ENCODE assay signal across 34 cellular contexts in genomic region chr11:126615819-126616218, GRCh38.
"Had no signal": no experiment of that assay in that cellular context is flagged by ENCODE, and none has a peak within 500 bp of the region (broad histone marks: within the 10 kb centered on the region; RNA-seq: fewer than 3 reads in every experiment).

No MANE protein-coding gene starts in this region.

- H3K36me3 Mint-ChIP-seq: activated CD4-positive, alpha-beta memory T cell treated with anti-CD3 and anti-CD28 coated beads for 36 hours; activated naive CD4-positive, alpha-beta T cell treated with anti-CD3 and anti-CD28 coated beads, Interleukin-2, amount 50 U/mL, for 72 hours; activated naive CD8-positive, alpha-beta T cell treated with anti-CD3 and anti-CD28 coated beads for 36 hours had no signal

- H3K9me3 Mint-ChIP-seq: activated CD4-positive, alpha-beta memory T cell treated with anti-CD3 and anti-CD28 coated beads for 36 hours; activated CD4-positive, alpha-beta T cell treated with anti-CD3 and anti-CD28 coated beads, Interleukin-2, amount 10 ng/mL, durations not matched to agents 24 days and 14 days; activated CD8-positive, alpha-beta T cell treated with anti-CD3 and anti-CD28 coated beads for 36 hours; activated naive CD4-positive, alpha-beta T cell treated with anti-CD3 and anti-CD28 coated beads for 36 hours; activated naive CD4-positive, alpha-beta T cell treated with anti-CD3 and anti-CD28 coated beads, Interleukin-2, amount 50 U/mL, for 72 hours; activated naive CD8-positive, alpha-beta T cell treated with anti-CD3 and anti-CD28 coated beads for 36 hours; activated T-cell treated with anti-CD3 and anti-CD28 coated beads, Interleukin-2, amount 50 U/mL, for 4 hours; activated T-cell treated with anti-CD3 and anti-CD28 coated beads, Interleukin-2, amount 50 U/mL, for 72 hours; activated T-helper 1 cell treated with anti-CD3 and anti-CD28 coated beads, Interleukin-12 subunit alpha, Interleukin-12 subunit beta, Interleukin-2, Interleukin-4 antibody, amounts not matched to agents 30 ng/mL and 10 ng/mL and 1 ng/mL, durations not matched to agents 14 hours and 24 hours and 36 hours; activated T-helper 17 cell treated with anti-CD3 and anti-CD28 coated beads, Interleukin-2, amount 50 U/mL, for 72 hours; T-helper 1 cell treated with Interleukin-12 subunit alpha and Interleukin-12 subunit beta and Interleukin-4 antibody, amounts not matched to agents 30 μg/mL and 1 μg/mL, for 36 hours; T-helper 2 cell treated with Interferon-gamma antibody and Interleukin-4, amounts not matched to agents 5 μg/mL and 100 μg/mL, for 36 hours had no signal

- DNase-seq: activated B cell treated with CpG ODN at 0.5 μM for 24 hours; activated CD4-positive, alpha-beta memory T cell treated with anti-CD3 and anti-CD28 coated beads for 36 hours; activated CD4-positive, alpha-beta T cell treated with anti-CD3 and anti-CD28 coated beads for 4 hours; activated CD4-positive, alpha-beta T cell treated with anti-CD3 and anti-CD28 coated beads, Interleukin-2, amount 10 ng/mL, durations not matched to agents 24 days and 14 days; activated CD4-positive, alpha-beta T cell treated with anti-CD3 and anti-CD28 coated beads, Interleukin-2, amount 50 U/mL, for 1 hour; activated CD4-positive, alpha-beta T cell treated with anti-CD3 and anti-CD28 coated beads, Interleukin-2, amount 50 U/mL, for 4 hours; activated CD4-positive, CD25-positive, alpha-beta regulatory T cell treated with anti-CD3 and anti-CD28 coated beads, Interleukin-2, amount 50 U/mL, for 72 hours; activated CD8-positive, alpha-beta memory T cell treated with anti-CD3 and anti-CD28 coated beads, Interleukin-2, amount 50 U/mL, for 4 hours; activated CD8-positive, alpha-beta T cell treated with anti-CD3 and anti-CD28 coated beads for 36 hours; activated effector memory CD4-positive, alpha-beta T cell treated with anti-CD3 and anti-CD28 coated beads, Interleukin-2, amount 50 U/mL, for 16 hours; activated gamma-delta T cell treated with Interleukin-2 at 50 U/mL for 16 hours; activated naive CD4-positive, alpha-beta T cell; activated naive CD4-positive, alpha-beta T cell treated with anti-CD3 and anti-CD28 coated beads for 36 hours; activated naive CD4-positive, alpha-beta T cell treated with anti-CD3 and anti-CD28 coated beads, Interleukin-2, amount 50 U/mL, for 16 hours; activated naive CD8-positive, alpha-beta T cell treated with anti-CD3 and anti-CD28 coated beads for 36 hours; activated T-cell treated with anti-CD3 and anti-CD28 coated beads for 4 hours; activated T-cell treated with anti-CD3 and anti-CD28 coated beads, Interleukin-2, amount 50 U/mL, for 1 hour; activated T-cell treated with anti-CD3 and anti-CD28 coated beads, Interleukin-2, amount 50 U/mL, for 4 hours; activated T-cell treated with anti-CD3 and anti-CD28 coated beads, Interleukin-2, amount 50 U/mL, for 72 hours; adrenal gland; amniotic stem cell; aorta; body of pancreas; brain microvascular endothelial cell; central memory CD4-positive, alpha-beta T cell; T-helper 2 cell; T-helper 9 cell had no signal

- H3K4me1 Mint-ChIP-seq: activated B cell treated with CpG ODN at 0.5 μM for 24 hours; activated CD4-positive, alpha-beta T cell treated with anti-CD3 and anti-CD28 coated beads, Interleukin-2, amount 10 ng/mL, durations not matched to agents 24 days and 14 days; activated naive CD8-positive, alpha-beta T cell treated with anti-CD3 and anti-CD28 coated beads for 36 hours; activated T-helper 17 cell treated with anti-CD3 and anti-CD28 coated beads, Interleukin-2, amount 50 U/mL, for 72 hours had no signal

- H3K4me3 Mint-ChIP-seq: activated B cell treated with CpG ODN at 0.5 μM for 24 hours; activated CD4-positive, alpha-beta memory T cell treated with anti-CD3 and anti-CD28 coated beads for 36 hours; activated CD4-positive, alpha-beta T cell treated with anti-CD3 and anti-CD28 coated beads, Interleukin-2, amount 10 ng/mL, durations not matched to agents 24 days and 14 days; activated CD8-positive, alpha-beta T cell treated with anti-CD3 and anti-CD28 coated beads for 36 hours; activated naive CD4-positive, alpha-beta T cell treated with anti-CD3 and anti-CD28 coated beads for 36 hours; activated naive CD8-positive, alpha-beta T cell treated with anti-CD3 and anti-CD28 coated beads for 36 hours; activated T-cell treated with anti-CD3 and anti-CD28 coated beads, Interleukin-2, amount 50 U/mL, for 4 hours; activated T-cell treated with anti-CD3 and anti-CD28 coated beads, Interleukin-2, amount 50 U/mL, for 72 hours; activated T-helper 1 cell treated with anti-CD3 and anti-CD28 coated beads, Interleukin-12 subunit alpha, Interleukin-12 subunit beta, Interleukin-2, Interleukin-4 antibody, amounts not matched to agents 30 ng/mL and 10 ng/mL and 1 ng/mL, durations not matched to agents 14 hours and 24 hours and 36 hours; activated T-helper 17 cell treated with anti-CD3 and anti-CD28 coated beads, Interleukin-2, amount 50 U/mL, for 72 hours; T-helper 1 cell treated with Interleukin-12 subunit alpha and Interleukin-12 subunit beta and Interleukin-4 antibody, amounts not matched to agents 30 μg/mL and 1 μg/mL, for 36 hours; T-helper 2 cell treated with Interferon-gamma antibody and Interleukin-4, amounts not matched to agents 5 μg/mL and 100 μg/mL, for 36 hours had no signal

- H3K4me1 ChIP-seq: adrenal gland, body of pancreas, breast epithelium had no signal

- H3K36me3 ChIP-seq: adrenal gland, brain microvascular endothelial cell, breast epithelium had no signal

- H3K4me3 ChIP-seq: adrenal gland, body of pancreas, breast epithelium had no signal

- H3K27ac Mint-ChIP-seq: activated B cell treated with CpG ODN at 0.5 μM for 24 hours; activated CD4-positive, alpha-beta memory T cell treated with anti-CD3 and anti-CD28 coated beads for 36 hours; activated CD4-positive, alpha-beta T cell treated with anti-CD3 and anti-CD28 coated beads, Interleukin-2, amount 10 ng/mL, durations not matched to agents 24 days and 14 days; activated CD8-positive, alpha-beta T cell treated with anti-CD3 and anti-CD28 coated beads for 36 hours; activated naive CD4-positive, alpha-beta T cell treated with anti-CD3 and anti-CD28 coated beads for 36 hours; activated naive CD4-positive, alpha-beta T cell treated with anti-CD3 and anti-CD28 coated beads, Interleukin-2, amount 50 U/mL, for 72 hours; activated naive CD8-positive, alpha-beta T cell treated with anti-CD3 and anti-CD28 coated beads for 36 hours; activated T-cell treated with anti-CD3 and anti-CD28 coated beads, Interleukin-2, amount 50 U/mL, for 72 hours; activated T-helper 1 cell treated with anti-CD3 and anti-CD28 coated beads, Interleukin-12 subunit alpha, Interleukin-12 subunit beta, Interleukin-2, Interleukin-4 antibody, amounts not matched to agents 30 ng/mL and 10 ng/mL and 1 ng/mL, durations not matched to agents 14 hours and 24 hours and 36 hours; activated T-helper 17 cell treated with anti-CD3 and anti-CD28 coated beads, Interleukin-2, amount 50 U/mL, for 72 hours; T-helper 1 cell treated with Interleukin-12 subunit alpha and Interleukin-12 subunit beta and Interleukin-4 antibody, amounts not matched to agents 30 μg/mL and 1 μg/mL, for 36 hours; T-helper 2 cell treated with Interferon-gamma antibody and Interleukin-4, amounts not matched to agents 5 μg/mL and 100 μg/mL, for 36 hours had no signal

- H3K9me3 ChIP-seq: adrenal gland, body of pancreas, breast epithelium had no signal

- H3K27me3 ChIP-seq: adrenal gland, body of pancreas, brain microvascular endothelial cell, breast epithelium had no signal

- H3K27ac ChIP-seq: adrenal gland, body of pancreas, brain microvascular endothelial cell, breast epithelium, VCaP had no signal

- ATAC-seq: activated CD8-positive, alpha-beta T cell treated with anti-CD3 and anti-CD28 coated beads for 36 hours; activated naive CD4-positive, alpha-beta T cell treated with anti-CD3 and anti-CD28 coated beads, Interleukin-2, amount 50 U/mL, for 72 hours; activated T-cell treated with anti-CD3 and anti-CD28 coated beads, Interleukin-2, amount 50 U/mL, for 4 hours; activated T-cell treated with anti-CD3 and anti-CD28 coated beads, Interleukin-2, amount 50 U/mL, for 72 hours; activated T-helper 17 cell treated with anti-CD3 and anti-CD28 coated beads, Interleukin-2, amount 50 U/mL, for 72 hours; body of pancreas had no signal
